Comparison of ENCODE assay signal across 11 cellular contexts in the genomic region with DNA sequence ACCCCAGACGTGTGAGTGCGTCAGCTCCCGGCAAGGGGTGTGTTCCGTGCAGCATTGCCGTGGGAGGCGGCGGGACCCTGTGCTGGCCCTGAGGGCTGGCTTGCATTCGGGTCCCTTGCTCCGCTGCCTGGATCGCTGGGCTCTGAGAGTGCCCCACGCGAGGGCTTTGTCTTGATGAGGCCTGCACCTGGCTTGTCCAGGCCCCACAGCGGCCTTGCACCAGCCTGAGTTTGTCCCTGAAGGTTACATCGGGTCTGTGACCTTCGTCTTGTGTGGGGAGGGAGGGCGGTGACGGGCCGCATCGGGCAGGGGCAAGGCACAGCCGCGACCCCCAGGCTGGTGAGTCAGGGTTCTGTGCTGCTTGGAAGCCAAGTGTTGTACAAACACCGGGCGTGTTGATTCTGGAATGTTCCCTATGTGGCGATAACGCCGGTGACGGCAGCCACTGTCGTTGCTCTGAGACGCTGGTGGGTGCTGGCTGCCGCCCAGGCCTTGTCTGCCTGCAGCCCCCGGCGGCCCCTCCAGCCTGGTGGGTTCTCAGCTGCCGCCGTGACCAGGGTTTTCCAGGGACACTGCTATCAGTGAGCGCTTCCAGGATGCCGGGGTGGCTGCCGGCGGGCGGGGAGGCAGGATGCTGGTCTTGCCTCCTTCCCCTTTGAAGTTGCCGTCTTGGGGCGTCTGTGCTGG. TPM values are rescaled to one million over a fixed set of nuclear protein-coding genes. Genes with fewer than 3 reads are reported as not detected.
DNase-seq lines count a peak whose midpoint lies in the region; ATAC-seq and TF ChIP-seq lines count a peak whose summit lies in the region.
"Had no signal": no experiment of that assay in that cellular context is flagged by ENCODE, and none has a peak within 500 bp of the region (broad histone marks: within the 10 kb centered on the region; RNA-seq: fewer than 3 reads in every experiment).

No MANE protein-coding gene starts in this region.

- TF ChIP-seq CTCF in VCaP (conservative IDR thresholded peaks at IDR 0.05) (no peak), glutamatergic neuron (IDR thresholded peaks at IDR 0.05; ENCODE audit: partially characterized antibody, unreplicated experiment) (no peak), osteocyte (IDR thresholded peaks at IDR 0.05) (no peak), omental fat pad (IDR thresholded peaks at IDR 0.05) (no peak)

- no peak overlapping the region for H3K27ac ChIP-seq in BLaER1 treated with 17β-estradiol and CSF1 and Interleukin-3, amounts not matched to agents 10 nM and 100 nM
- H3K27ac ChIP-seq in VCaP = peak overlapping the region; percentile 18; the same call in 1 of the 2 replicates

- peaks cover 0 to 39% (median 0%) of the 10 kb centered on the region in 11 experiments; a peak in 10 of 22 replicates for H3K27me3 ChIP-seq in BLaER1 treated with 17β-estradiol and CSF1 and Interleukin-3, amounts not matched to agents 10 nM and 100 nM

- H3K36me3 ChIP-seq in BLaER1 treated with 17β-estradiol and CSF1 and Interleukin-3, amounts not matched to agents 10 nM and 100 nM = peaks cover 0 to 16% (median 4%) of the 10 kb centered on the region in 11 experiments; a peak in 9 of 22 replicates

- H3K27me3 Mint-ChIP-seq in glutamatergic neuron (ENCODE audit: unreplicated experiment) (peaks cover 1% of the 10 kb centered on the region), osteocyte (ENCODE audit: unreplicated experiment) (no peaks in the 10 kb centered on the region)
- H3K27me3 Mint-ChIP-seq: activated naive CD8-positive, alpha-beta T cell treated with anti-CD3 and anti-CD28 coated beads, Interleukin-2, amount 50 U/mL, for 24 hours had no signal

- peak; percentile 36 for DNase-seq in glutamatergic neuron
- DNase-seq in osteocyte (ENCODE audit: extremely low spot score, unreplicated experiment) = no peak
- no peak for DNase-seq in iPS-NIHi11 (ENCODE audit: low spot score)
- no peak for DNase-seq in omental fat pad (ENCODE audit: low spot score)
- DNase-seq in DMS 273 treated with DMSO at 0.1 percent for 48 hours (lab: John Stamatoyannopoulos, UW) = no peak
- no peak for DNase-seq in stimulated activated CD4-positive, alpha-beta T cell treated with anti-CD3 and anti-CD28 coated beads, Interleukin-4, amount 100 ng/mL, for 24 hours
- DNase-seq: activated naive CD8-positive, alpha-beta T cell treated with anti-CD3 and anti-CD28 coated beads, Interleukin-2, amount 50 U/mL, for 24 hours; NCI-H510A treated with DMSO at 0.1 percent for 48 hours; retina had no signal

- peaks cover 4% of the 10 kb centered on the region for H3K4me1 Mint-ChIP-seq in glutamatergic neuron (ENCODE audit: low read depth, unreplicated experiment)
- peaks cover 28% of the 10 kb centered on the region for H3K4me1 Mint-ChIP-seq in osteocyte (ENCODE audit: unreplicated experiment)
- H3K4me1 Mint-ChIP-seq: activated naive CD8-positive, alpha-beta T cell treated with anti-CD3 and anti-CD28 coated beads, Interleukin-2, amount 50 U/mL, for 24 hours had no signal

- H3K27ac Mint-ChIP-seq in glutamatergic neuron (ENCODE audit: unreplicated experiment) (peak overlapping the region; percentile 28), osteocyte (ENCODE audit: unreplicated experiment) (peak overlapping the region; percentile 31)
- H3K27ac Mint-ChIP-seq: activated naive CD8-positive, alpha-beta T cell treated with anti-CD3 and anti-CD28 coated beads, Interleukin-2, amount 50 U/mL, for 24 hours had no signal

- H3K9me3 Mint-ChIP-seq in glutamatergic neuron (ENCODE audit: unreplicated experiment) (peaks cover 3% of the 10 kb centered on the region), osteocyte (ENCODE audit: unreplicated experiment) (no peaks in the 10 kb centered on the region)
- H3K9me3 Mint-ChIP-seq: activated naive CD8-positive, alpha-beta T cell treated with anti-CD3 and anti-CD28 coated beads, Interleukin-2, amount 50 U/mL, for 24 hours had no signal

- H3K4me1 ChIP-seq in BLaER1 treated with 17β-estradiol and CSF1 and Interleukin-3, amounts not matched to agents 10 nM and 100 nM = peaks cover 18 to 79% (median 73%) of the 10 kb centered on the region in 10 experiments

- no peak for ATAC-seq in omental fat pad (ENCODE audit: low FRiP score)
- ATAC-seq: activated naive CD8-positive, alpha-beta T cell treated with anti-CD3 and anti-CD28 coated beads, Interleukin-2, amount 50 U/mL, for 24 hours had no signal

- H3K4me3 ChIP-seq in BLaER1 treated with 17β-estradiol and CSF1 and Interleukin-3, amounts not matched to agents 10 nM and 100 nM = no peak overlapping the region

- H3K36me3 Mint-ChIP-seq in glutamatergic neuron (ENCODE audit: unreplicated experiment) (no peaks in the 10 kb centered on the region), osteocyte (ENCODE audit: unreplicated experiment) (no peaks in the 10 kb centered on the region)

- H3K4me3 Mint-ChIP-seq in glutamatergic neuron (ENCODE audit: unreplicated experiment) = no peak overlapping the region
- H3K4me3 Mint-ChIP-seq in osteocyte (ENCODE audit: unreplicated experiment) = no peak overlapping the region
- H3K4me3 Mint-ChIP-seq: activated naive CD8-positive, alpha-beta T cell treated with anti-CD3 and anti-CD28 coated beads, Interleukin-2, amount 50 U/mL, for 24 hours had no signal

- H3K9ac ChIP-seq in BLaER1 treated with 17β-estradiol and CSF1 and Interleukin-3, amounts not matched to agents 10 nM and 100 nM = peak overlapping the region in 3 of 11 experiments; percentile 4 to 36 (median 23); a peak in 2 of 22 replicates

- peaks cover 0 to 77% (median 48%) of the 10 kb centered on the region in 11 experiments; a peak in 20 of 22 replicates for H4K20me1 ChIP-seq in BLaER1 treated with 17β-estradiol and CSF1 and Interleukin-3, amounts not matched to agents 10 nM and 100 nM

- H3K4me2 ChIP-seq in BLaER1 treated with 17β-estradiol and CSF1 and Interleukin-3, amounts not matched to agents 10 nM and 100 nM = peak overlapping the region in 9 of 11 experiments; percentile 4 to 54 (median 25); a peak in 11 of 22 replicates

- H3K9me3 ChIP-seq in BLaER1 treated with 17β-estradiol and CSF1 and Interleukin-3, amounts not matched to agents 10 nM and 100 nM (replicated peaks in 1 of 11) = no peaks in the 10 kb centered on the region

RNA-seq across cellular contexts. Expression of a gene that starts 42.9 kb away (rescaled TPM):
- total RNA-seq in glutamatergic neuron (ENCODE audit: unreplicated experiment) (30.7 TPM), osteocyte (30.4 and 33.1 TPM in 2 replicates), omental fat pad (10 to 100 TPM; 11.9 to 26.2 (median 16.1) TPM)
